6 cellular contexts compared by ENCODE assay signal in the genomic region with DNA sequence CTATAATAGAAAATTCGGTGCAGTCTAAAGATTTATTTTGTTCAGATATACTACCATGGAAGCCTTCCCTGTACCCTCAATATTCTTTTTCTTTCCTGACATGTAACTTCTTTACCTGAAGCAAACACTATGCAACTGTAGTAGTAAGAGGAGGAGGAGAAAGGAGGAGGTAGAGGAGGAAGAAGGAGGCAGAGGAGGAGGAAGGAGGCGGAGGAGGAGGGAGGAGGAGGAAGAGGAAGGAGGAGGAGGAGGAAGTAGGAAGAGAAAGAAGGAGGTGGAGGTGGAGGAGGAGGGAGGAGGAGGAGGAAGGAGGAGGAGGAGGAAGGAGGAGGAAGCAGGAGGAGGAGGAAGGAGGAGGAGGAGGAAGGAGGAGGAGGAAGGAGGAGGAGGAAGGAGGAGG.
"Had no signal": no experiment of that assay in that cellular context is flagged by ENCODE, and none has a peak within 500 bp of the region (broad histone marks: within the 10 kb centered on the region; RNA-seq: fewer than 3 reads in every experiment).

No MANE protein-coding gene starts in this region.

- H3K4me3 ChIP-seq: GM23338, K562 had no signal

- ATAC-seq: GM23338, K562 had no signal

- H3K27ac Mint-ChIP-seq: GM23338, H9 had no signal

- H3K9me3 Mint-ChIP-seq: GM23338, H9 had no signal

- H3K4me2 ChIP-seq: GM23338 had no signal

- H3K4me3 Mint-ChIP-seq: GM23338, H9 had no signal

- H2AFZ ChIP-seq: GM23338 had no signal

- DNase-seq: H9, HCEC 1CT, IMR-90, KG1 had no signal

- H3K4me1 Mint-ChIP-seq: GM23338, H9 had no signal
